In the genomic region with DNA sequence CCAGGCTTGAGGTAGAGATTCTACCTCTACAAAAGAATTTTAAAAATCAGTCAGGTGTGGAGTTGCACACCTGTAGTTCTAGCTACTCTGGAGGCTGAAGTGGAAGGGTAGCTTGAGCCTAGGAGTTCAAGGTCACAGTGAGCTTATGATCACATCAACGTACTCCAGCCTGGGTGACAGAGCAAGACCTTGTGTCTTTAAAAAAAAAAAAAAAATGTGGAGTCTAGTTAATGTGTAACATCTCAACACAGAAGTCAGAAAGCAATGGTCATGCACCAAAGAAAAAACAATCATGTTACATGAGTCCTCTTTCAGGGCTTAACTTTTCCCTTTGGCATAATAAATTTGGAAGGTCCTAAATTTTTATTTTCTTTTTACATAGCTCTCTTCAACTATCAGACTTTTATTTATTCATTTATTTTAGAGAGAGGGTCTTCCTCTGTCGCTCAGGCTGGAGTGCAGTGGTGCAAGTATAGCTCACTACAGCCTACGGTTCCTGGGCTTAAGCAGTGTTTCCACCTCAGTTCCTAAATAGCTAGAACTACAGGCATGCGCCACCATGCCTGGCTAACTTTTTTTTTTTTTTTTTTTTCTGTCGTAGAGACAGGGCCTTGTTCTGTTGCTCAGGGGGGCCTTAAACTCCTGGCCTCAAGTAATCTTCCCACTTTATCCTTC, we compare ENCODE assay signal across 15 cellular contexts.
"Had no signal": no experiment of that assay in that cellular context is flagged by ENCODE, and none has a peak within 500 bp of the region (broad histone marks: within the 10 kb centered on the region; RNA-seq: fewer than 3 reads in every experiment).

No MANE protein-coding gene starts in this region.

- H3K9me3 ChIP-seq: esophagus muscularis mucosa, uterus had no signal

- H3K36me3 ChIP-seq: uterus had no signal

- H3K4me1 ChIP-seq: esophagus muscularis mucosa, stomach, uterus had no signal

- H3K4me3 ChIP-seq: esophagus muscularis mucosa, lung, stomach, uterus had no signal

- H3K27me3 ChIP-seq: esophagus muscularis mucosa, stomach, uterus had no signal

- FAIRE-seq: bronchial epithelial cell, endometrium, keratinocyte had no signal

- H3K27ac ChIP-seq: esophagus muscularis mucosa, uterus had no signal

- DNase-seq: activated CD4-positive, alpha-beta memory T cell treated with anti-CD3 and anti-CD28 coated beads, Interleukin-2, amount 10 ng/mL, durations not matched to agents 7 days and 5 days; activated CD4-positive, alpha-beta T cell treated with anti-CD3 and anti-CD28 coated beads for 36 hours; activated T-cell treated with anti-CD3 and anti-CD28 coated beads, Interleukin-2, amount 50 U/mL, for 48 hours; aorta; glutamatergic neuron; natural killer cell; occipital lobe; stomach; T-helper 9 cell; uterus had no signal

- ATAC-seq: activated CD4-positive, alpha-beta T cell treated with anti-CD3 and anti-CD28 coated beads for 36 hours; natural killer cell had no signal
